24 cellular contexts compared by ENCODE assay signal in the genomic region with DNA sequence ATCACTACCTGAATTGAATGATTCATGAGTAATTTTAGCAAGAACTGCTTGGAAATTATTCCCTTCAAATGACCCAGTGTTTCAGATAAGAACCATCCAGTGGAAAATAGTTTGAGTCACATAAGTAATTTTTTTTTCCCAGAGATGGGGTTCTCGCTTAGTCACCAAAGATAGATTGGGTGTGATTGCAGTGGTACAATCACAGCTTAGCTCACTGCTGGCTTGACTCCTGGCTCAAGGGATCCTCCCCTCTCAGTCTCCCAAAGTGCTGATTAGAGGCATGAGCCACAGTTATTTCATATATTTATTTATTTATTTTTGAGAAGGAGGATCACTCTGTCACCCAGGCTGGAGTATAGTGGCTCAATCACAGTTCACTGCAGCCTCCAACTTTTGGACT.
DNase-seq lines count a peak whose midpoint lies in the region; ATAC-seq and TF ChIP-seq lines count a peak whose summit lies in the region.
"Had no signal": no experiment of that assay in that cellular context is flagged by ENCODE, and none has a peak within 500 bp of the region (broad histone marks: within the 10 kb centered on the region; RNA-seq: fewer than 3 reads in every experiment).

No MANE protein-coding gene starts in this region.

- ATAC-seq in SK-N-SH treated with all-trans-retinoic acid at 6 μM for 48 hours, result no peak
- peak; percentile 47 for ATAC-seq in foreskin keratinocyte
- ATAC-seq: activated naive CD8-positive, alpha-beta T cell treated with anti-CD3 and anti-CD28 coated beads, Interleukin-2, amount 50 U/mL, for 24 hours; GM12878 had no signal

- 100% methylated on average over 1 of the region's 1 CpG for WGBS in SK-N-SH (ENCODE audit: low lambda C conversion rate)
- whole genome bisulfite sequencing in adrenal gland, 4 donors, result 52 to 82% (median 71%) methylated on average over 1 of the region's 1 CpG

- H3K79me2 ChIP-seq in SK-N-SH (ENCODE audit: insufficient read depth), result no peaks in the 10 kb centered on the region

- no peak overlapping the region for H3K9ac ChIP-seq in SK-N-SH
- H3K9ac ChIP-seq: BLaER1 had no signal

- no peaks in the 10 kb centered on the region for H4K20me1 ChIP-seq in SK-N-SH (ENCODE audit: insufficient read depth)
- H4K20me1 ChIP-seq: BLaER1 had no signal

- no peak overlapping the region for H2AFZ ChIP-seq in SK-N-SH (ENCODE audit: low read depth)

- H3K36me3 ChIP-seq in SK-N-SH (replicated peaks in 1 of 2; ENCODE audit: control insufficient read depth in 1 of 2, insufficient read depth in 2 of 2, low read length in 1 of 2) (no peaks in the 10 kb centered on the region), adrenal gland (replicated peaks in 1 of 2) (no peaks in the 10 kb centered on the region)
- H3K36me3 ChIP-seq: BLaER1 had no signal

- no peak overlapping the region for H3K4me2 ChIP-seq in SK-N-SH

- POLR2A ChIA-PET in SK-N-SH (lab: Yijun Ruan, JAX), result no interaction called here

- no peak for TF ChIP-seq EP300 in SK-N-SH (IDR thresholded peaks at IDR 0.05; ENCODE audit: borderline replicate concordance in 1 of 2, low read depth in 1 of 2, low read length in 1 of 2)

- TF ChIP-seq CTCF in SK-N-SH (IDR thresholded peaks at IDR 0.05) (no peak), adrenal gland (IDR thresholded peaks at IDR 0.05) (no peak), foreskin keratinocyte (conservative IDR thresholded peaks at IDR 0.05) (no peak)

- no peaks in the 10 kb centered on the region for H3K9me2 ChIP-seq in SK-N-SH

- no peaks in the 10 kb centered on the region for H3F3A ChIP-seq in SK-N-SH (replicated peaks; ENCODE audit: insufficient read depth)

- H3K9me3 ChIP-seq in SK-N-SH, result no peaks in the 10 kb centered on the region
- no peaks in the 10 kb centered on the region for H3K9me3 ChIP-seq in adrenal gland (replicated peaks in 1 of 3)

- TF ChIP-seq RAD21 in SK-N-SH (IDR thresholded peaks at IDR 0.05; ENCODE audit: low read length), result no peak

- DNase-seq in SK-N-SH (no peak), adrenal gland (peak in 4 of 7 donors; percentile 2 to 55 (median 21)), foreskin keratinocyte (peak; percentile 0 to 33), renal cortical epithelial cell (ENCODE audit: low read depth) (peak; percentile 1), AG08396 (ENCODE audit: low spot score) (no peak), islet precursor cell (no peak), SKM-1 (lab: John Stamatoyannopoulos, UW; ENCODE audit: unreplicated experiment) (no peak)
- DNase-seq: activated CD4-positive, alpha-beta T cell treated with anti-CD3 and anti-CD28 coated beads for 48 hours; activated naive CD8-positive, alpha-beta T cell treated with anti-CD3 and anti-CD28 coated beads, Interleukin-2, amount 50 U/mL, for 24 hours; cerebellar nuclear complex; effector CD8-positive, alpha-beta T cell; GF-D8; GOT3; hippocampal formation; kidney; NCI-H187 treated with DMSO at 0.1 percent for 48 hours; NCI-H345; NK-92 treated with Interleukin-12 subunit alpha and Interleukin-12 subunit beta, amount 100 ng/mL, for 24 hours; stimulated activated CD4-positive, alpha-beta T cell treated with anti-CD3 and anti-CD28 coated beads, Interleukin-12 subunit alpha, Interleukin-12 subunit beta, amount 100 ng/mL, for 4 hours had no signal

- CTCF ChIA-PET in SK-N-SH (lab: Yijun Ruan, JAX), result interaction anchor here (0.6 kb wide), 1 partner anchor 54 kb away, joined by 3 read pairs; no protein-coding TSS in a partner anchor

- H3K4me3 ChIP-seq in SK-N-SH (ENCODE audit: low read depth in 2 of 2, low read length in 1 of 2) (no peak overlapping the region), adrenal gland (no peak overlapping the region)
- H3K4me3 ChIP-seq: BLaER1, GM12878 had no signal

- H3K27me3 ChIP-seq in SK-N-SH (ENCODE audit: insufficient read depth) (no peaks in the 10 kb centered on the region), adrenal gland (no peaks in the 10 kb centered on the region), foreskin keratinocyte (no peaks in the 10 kb centered on the region)
- H3K27me3 ChIP-seq: BLaER1 had no signal

- no peak for TF ChIP-seq POLR2A in adrenal gland (IDR thresholded peaks at IDR 0.05)

- H3K27ac ChIP-seq in SK-N-SH (ENCODE audit: low read depth in 2 of 2, low read length in 1 of 2) (no peak overlapping the region), adrenal gland (no peak overlapping the region), foreskin keratinocyte (no peak overlapping the region)
- H3K27ac ChIP-seq: 22Rv1, BLaER1, RWPE1 had no signal

- H3K4me1 ChIP-seq in SK-N-SH (ENCODE audit: control insufficient read depth in 1 of 2, insufficient read depth in 2 of 2, low read depth in 1 of 2, low read length in 1 of 2), result no peaks in the 10 kb centered on the region; a peak in 1 of 4 replicates
- no peaks in the 10 kb centered on the region for H3K4me1 ChIP-seq in adrenal gland (replicated peaks in 1 of 2)
- H3K4me1 ChIP-seq in foreskin keratinocyte, result no peaks in the 10 kb centered on the region

- intact Hi-C loops in adrenal gland (cut with DNase I), result no loop called here

TF ChIP-seq in SK-N-SH treated with all-trans-retinoic acid at 6 μM for 48 hours, 23 proteins besides CTCF, POLR2A, EP300 and RAD21:
- TF ChIP-seq ISL1 (CRISPR knock-in tag; IDR thresholded peaks at IDR 0.05) (peak; percentile 30; the same call in 1 of the 2 replicates), SNAI2 (CRISPR knock-in tag; IDR thresholded peaks at IDR 0.05) (no peak)

TF ChIP-seq in SK-N-SH, 30 proteins besides CTCF, POLR2A, EP300 and RAD21 (continues in another document):
- TF ChIP-seq ELF1 (IDR thresholded peaks at IDR 0.05), result no peak
- TF ChIP-seq, protein P1, sequence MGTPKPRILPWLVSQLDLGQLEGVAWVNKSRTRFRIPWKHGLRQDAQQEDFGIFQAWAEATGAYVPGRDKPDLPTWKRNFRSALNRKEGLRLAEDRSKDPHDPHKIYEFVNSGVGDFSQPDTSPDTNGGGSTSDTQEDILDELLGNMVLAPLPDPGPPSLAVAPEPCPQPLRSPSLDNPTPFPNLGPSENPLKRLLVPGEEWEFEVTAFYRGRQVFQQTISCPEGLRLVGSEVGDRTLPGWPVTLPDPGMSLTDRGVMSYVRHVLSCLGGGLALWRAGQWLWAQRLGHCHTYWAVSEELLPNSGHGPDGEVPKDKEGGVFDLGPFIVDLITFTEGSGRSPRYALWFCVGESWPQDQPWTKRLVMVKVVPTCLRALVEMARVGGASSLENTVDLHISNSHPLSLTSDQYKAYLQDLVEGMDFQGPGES (IDR thresholded peaks at IDR 0.05; ENCODE audit: low read depth, low read length), result no peak
- TF ChIP-seq NFIC (IDR thresholded peaks at IDR 0.05; ENCODE audit: borderline replicate concordance), result no peak
- no peak for TF ChIP-seq FOSL2 (IDR thresholded peaks at IDR 0.05; ENCODE audit: borderline replicate concordance, low read depth)
- TF ChIP-seq, protein P2, sequence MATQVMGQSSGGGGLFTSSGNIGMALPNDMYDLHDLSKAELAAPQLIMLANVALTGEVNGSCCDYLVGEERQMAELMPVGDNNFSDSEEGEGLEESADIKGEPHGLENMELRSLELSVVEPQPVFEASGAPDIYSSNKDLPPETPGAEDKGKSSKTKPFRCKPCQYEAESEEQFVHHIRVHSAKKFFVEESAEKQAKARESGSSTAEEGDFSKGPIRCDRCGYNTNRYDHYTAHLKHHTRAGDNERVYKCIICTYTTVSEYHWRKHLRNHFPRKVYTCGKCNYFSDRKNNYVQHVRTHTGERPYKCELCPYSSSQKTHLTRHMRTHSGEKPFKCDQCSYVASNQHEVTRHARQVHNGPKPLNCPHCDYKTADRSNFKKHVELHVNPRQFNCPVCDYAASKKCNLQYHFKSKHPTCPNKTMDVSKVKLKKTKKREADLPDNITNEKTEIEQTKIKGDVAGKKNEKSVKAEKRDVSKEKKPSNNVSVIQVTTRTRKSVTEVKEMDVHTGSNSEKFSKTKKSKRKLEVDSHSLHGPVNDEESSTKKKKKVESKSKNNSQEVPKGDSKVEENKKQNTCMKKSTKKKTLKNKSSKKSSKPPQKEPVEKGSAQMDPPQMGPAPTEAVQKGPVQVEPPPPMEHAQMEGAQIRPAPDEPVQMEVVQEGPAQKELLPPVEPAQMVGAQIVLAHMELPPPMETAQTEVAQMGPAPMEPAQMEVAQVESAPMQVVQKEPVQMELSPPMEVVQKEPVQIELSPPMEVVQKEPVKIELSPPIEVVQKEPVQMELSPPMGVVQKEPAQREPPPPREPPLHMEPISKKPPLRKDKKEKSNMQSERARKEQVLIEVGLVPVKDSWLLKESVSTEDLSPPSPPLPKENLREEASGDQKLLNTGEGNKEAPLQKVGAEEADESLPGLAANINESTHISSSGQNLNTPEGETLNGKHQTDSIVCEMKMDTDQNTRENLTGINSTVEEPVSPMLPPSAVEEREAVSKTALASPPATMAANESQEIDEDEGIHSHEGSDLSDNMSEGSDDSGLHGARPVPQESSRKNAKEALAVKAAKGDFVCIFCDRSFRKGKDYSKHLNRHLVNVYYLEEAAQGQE (IDR thresholded peaks at IDR 0.05; ENCODE audit: low read depth, low read length), result no peak
- no peak for TF ChIP-seq JUND (IDR thresholded peaks at IDR 0.05)
- TF ChIP-seq FOXJ3 (CRISPR knock-in tag; IDR thresholded peaks at IDR 0.05), result no peak
- TF ChIP-seq, protein P3, sequence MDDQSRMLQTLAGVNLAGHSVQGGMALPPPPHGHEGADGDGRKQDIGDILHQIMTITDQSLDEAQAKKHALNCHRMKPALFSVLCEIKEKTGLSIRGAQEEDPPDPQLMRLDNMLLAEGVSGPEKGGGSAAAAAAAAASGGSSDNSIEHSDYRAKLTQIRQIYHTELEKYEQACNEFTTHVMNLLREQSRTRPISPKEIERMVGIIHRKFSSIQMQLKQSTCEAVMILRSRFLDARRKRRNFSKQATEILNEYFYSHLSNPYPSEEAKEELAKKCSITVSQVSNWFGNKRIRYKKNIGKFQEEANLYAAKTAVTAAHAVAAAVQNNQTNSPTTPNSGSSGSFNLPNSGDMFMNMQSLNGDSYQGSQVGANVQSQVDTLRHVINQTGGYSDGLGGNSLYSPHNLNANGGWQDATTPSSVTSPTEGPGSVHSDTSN (IDR thresholded peaks at IDR 0.05), result no peak
- no peak for TF ChIP-seq EZH2phosphoT487 (IDR thresholded peaks at IDR 0.05; ENCODE audit: borderline replicate concordance, low read depth)
- no peak for TF ChIP-seq TCF12 (IDR thresholded peaks at IDR 0.05)
- TF ChIP-seq SMC3 (IDR thresholded peaks at IDR 0.05; ENCODE audit: low read depth, low read length), result no peak
- no peak for TF ChIP-seq RCOR1 (IDR thresholded peaks at IDR 0.05; ENCODE audit: low read length)
- no peak for TF ChIP-seq MXI1 (IDR thresholded peaks at IDR 0.05; ENCODE audit: low read depth, low read length)
- TF ChIP-seq, protein P4, sequence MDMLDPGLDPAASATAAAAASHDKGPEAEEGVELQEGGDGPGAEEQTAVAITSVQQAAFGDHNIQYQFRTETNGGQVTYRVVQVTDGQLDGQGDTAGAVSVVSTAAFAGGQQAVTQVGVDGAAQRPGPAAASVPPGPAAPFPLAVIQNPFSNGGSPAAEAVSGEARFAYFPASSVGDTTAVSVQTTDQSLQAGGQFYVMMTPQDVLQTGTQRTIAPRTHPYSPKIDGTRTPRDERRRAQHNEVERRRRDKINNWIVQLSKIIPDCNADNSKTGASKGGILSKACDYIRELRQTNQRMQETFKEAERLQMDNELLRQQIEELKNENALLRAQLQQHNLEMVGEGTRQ (IDR thresholded peaks at IDR 0.05; ENCODE audit: borderline replicate concordance, low read depth, low read length), result no peak

Comparison
In these comparisons a context has a peak if more than half of its experiments do, and no peak if none do; other contexts are left out.
1. DNase-seq: peak in adrenal gland (4 of 7), foreskin keratinocyte (2 of 2) and renal cortical epithelial cell (single experiment); none in SK-N-SH (single experiment), AG08396 (single experiment), islet precursor cell (single experiment) and SKM-1 (single experiment).